ENCODE assay signal across 8 cellular contexts in the genomic region with DNA sequence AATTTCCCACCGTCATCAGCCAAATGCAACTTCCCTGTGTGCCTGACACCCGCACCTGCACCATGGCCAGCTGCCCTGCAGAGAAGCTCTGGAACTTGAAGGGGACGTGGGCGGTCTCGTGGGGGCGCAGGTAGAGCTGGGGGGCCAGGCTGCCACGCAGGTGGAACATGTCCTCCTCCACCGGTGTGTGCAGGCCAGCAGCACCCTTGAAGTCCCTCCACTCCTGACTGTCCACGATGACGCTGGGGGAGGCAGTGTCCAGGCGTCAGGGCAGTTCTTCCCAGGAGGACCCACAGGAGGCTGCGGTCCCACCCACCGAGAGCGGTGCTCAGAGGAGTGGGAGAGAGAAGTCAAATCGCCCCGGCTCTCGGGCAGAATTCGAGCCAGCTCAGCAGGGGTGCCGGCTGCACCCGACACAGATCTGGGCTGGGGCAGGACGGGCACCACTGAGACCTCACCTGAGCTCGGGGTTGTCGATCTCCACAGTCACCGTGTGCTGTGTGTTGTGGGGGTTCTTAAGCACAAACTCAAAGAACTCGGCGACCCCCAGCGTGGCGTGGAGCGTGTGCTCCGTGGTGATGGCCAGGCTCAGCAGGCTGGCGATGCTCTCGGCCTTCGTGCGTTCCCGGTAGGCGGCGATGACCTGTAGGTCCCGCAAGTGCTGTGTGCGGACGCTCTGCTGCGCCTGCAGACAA.
"Had no signal": no experiment of that assay in that cellular context is flagged by ENCODE, and none has a peak within 500 bp of the region (broad histone marks: within the 10 kb centered on the region; RNA-seq: fewer than 3 reads in every experiment).

No MANE protein-coding gene starts in this region.

- H3K4me3 ChIP-seq: GM12878 had no signal

- DNase-seq: GDM1, GF-D8 had no signal

- FAIRE-seq: G401.6, GM12878, GM12891, GM12892, GM18507, GM19239 had no signal

- ATAC-seq: GM12878 had no signal
